Comparison of ENCODE assay signal across 8 cellular contexts in genomic region chr13:21670883-21671792, GRCh38. TPM values are rescaled to one million over a fixed set of nuclear protein-coding genes. Genes with fewer than 3 reads are reported as not detected.
A peak's percentile ranks its signal among the peaks of the same experiment; 100 is the strongest.
DNase-seq lines count a peak whose midpoint lies in the region; ATAC-seq and TF ChIP-seq lines count a peak whose summit lies in the region.

FGF9 (plus strand) TSS chr13:21671073; CDS start chr13:21671913, 840 bp downstream.

- TF ChIP-seq EP300 in Ishikawa (IDR thresholded peaks at IDR 0.05; ENCODE audit: borderline replicate concordance) = 0 out of 2 replicates have a peak, but pooled peaks have one; percentile 26

- ATAC-seq in GM21529 (IDR thresholded peaks at IDR 0.05; ENCODE audit: unreplicated experiment) = peak; percentile 86

- under 1% methylated on average over 62 of the region's 62 CpGs for WGBS in thymus

- TF ChIP-seq RAD21 in Ishikawa (IDR thresholded peaks at IDR 0.05; ENCODE audit: low read depth) = no peak; the same call in 1 of the 2 replicates

- no peak for TF ChIP-seq CTCF in RWPE1 (conservative IDR thresholded peaks at IDR 0.05; ENCODE audit: low read depth)

- no peaks in the 10 kb centered on the region for H3K9me3 ChIP-seq in thymus (ENCODE audit: control insufficient read depth)

- peaks cover 33% of the 10 kb centered on the region for H3K4me1 ChIP-seq in thymus (ENCODE audit: control insufficient read depth, insufficient read depth, low read length)

- H3K27me3 ChIP-seq in thymus (ENCODE audit: control insufficient read depth, insufficient read depth) = peaks cover 78% of the 10 kb centered on the region

- POLR2A ChIA-PET in RWPE1 (lab: Yijun Ruan, JAX; ENCODE audit: low non-redundant PET) = no interaction called here

- H3K27ac ChIP-seq in RWPE1 = peak within 1 kb of the TSS; percentile 70
- H3K27ac ChIP-seq in thymus (ENCODE audit: low read depth) = no peak within 1 kb of the TSS

- DNase-seq in EH (ENCODE audit: low read depth) = peak; percentile 67
- DNase-seq in RWPE1 (ENCODE audit: low spot score) = peak; percentile 71
- DNase-seq in activated gamma-delta T cell treated with anti-CD3 and anti-CD28 coated beads, Interleukin-2, amount 50 U/mL, for 16 hours (ENCODE audit: low read depth) = peak; percentile 66
- DNase-seq in germinal center (ENCODE audit: low spot score) = peak; percentile 87
- peak; percentile 71 for DNase-seq in occipital lobe (lab: John Stamatoyannopoulos, UW)

- CTCF ChIA-PET in RWPE1 (lab: Yijun Ruan, JAX) = interaction anchor here (0.7 kb wide), 1 partner anchor 358 kb away, joined by 3 read pairs; no protein-coding TSS in a partner anchor

- H3K36me3 ChIP-seq in thymus (ENCODE audit: control insufficient read depth, insufficient read depth) = no peaks in the 10 kb centered on the region

- H3K4me3 ChIP-seq in thymus (ENCODE audit: low read length) = peak within 1 kb of the TSS; percentile 61

TF ChIP-seq in Ishikawa, 13 proteins besides CTCF, POLR2A, EP300 and RAD21:
- TF ChIP-seq YY1 (IDR thresholded peaks at IDR 0.05; ENCODE audit: low read depth) (0 out of 2 replicates have a peak, but pooled peaks have one; percentile 31), REST (IDR thresholded peaks at IDR 0.05; ENCODE audit: low read depth) (no peak), CREB1 (IDR thresholded peaks at IDR 0.05; ENCODE audit: low read depth) (no peak), FOXM1 (IDR thresholded peaks at IDR 0.05; ENCODE audit: borderline replicate concordance, low read depth) (0 out of 2 replicates have a peak, but pooled peaks have one; percentile 21), CEBPB (IDR thresholded peaks at IDR 0.05) (no peak), ZBTB7A (IDR thresholded peaks at IDR 0.05; ENCODE audit: low read depth) (no peak), TAF1 (IDR thresholded peaks at IDR 0.05; ENCODE audit: low read depth) (peak; percentile 39; the same call in 1 of the 2 replicates), NFIC (IDR thresholded peaks at IDR 0.05) (peak; percentile 41; the same call in 1 of the 2 replicates), MAX (IDR thresholded peaks at IDR 0.05) (peak; percentile 84), TEAD4 (IDR thresholded peaks at IDR 0.05) (peak; percentile 38; the same call in 1 of the 2 replicates), TCF12 (IDR thresholded peaks at IDR 0.05; ENCODE audit: low read depth) (peak; percentile 80), EGR1 (IDR thresholded peaks at IDR 0.05) (no peak; the same call in 1 of the 2 replicates), USF1 (IDR thresholded peaks at IDR 0.05) (no peak)

RNA-seq across cellular contexts. Expression of gene FGF9, which starts in this region (rescaled TPM):
- total RNA-seq in occipital lobe = 16.1 TPM
- polyA plus RNA-seq in thymus = 0.66 TPM
